12 cellular contexts compared by ENCODE assay signal in genomic region chr18:24227976-24228660, GRCh38.
DNase-seq lines count a peak whose midpoint lies in the region; ATAC-seq and TF ChIP-seq lines count a peak whose summit lies in the region.
"Had no signal": no experiment of that assay in that cellular context is flagged by ENCODE, and none has a peak within 500 bp of the region (broad histone marks: within the 10 kb centered on the region; RNA-seq: fewer than 3 reads in every experiment).

No MANE protein-coding gene starts in this region.

- H3K36me3 ChIP-seq in mucosa of rectum (ENCODE audit: control insufficient read depth in 2 of 2, insufficient read depth in 2 of 2, low read length in 2 of 2): peaks cover 0 to 4% of the 10 kb centered on the region in 2 donors

- H3K4me3 ChIP-seq in cardiac fibroblast (replicated peaks in 1 of 2; ENCODE audit: low read depth in 2 of 2, low read length in 2 of 2): no peak overlapping the region
- no peak overlapping the region for H3K4me3 ChIP-seq in mucosa of rectum (ENCODE audit: low read length in 2 of 2)

- H3K36me3 Mint-ChIP-seq in activated naive CD4-positive, alpha-beta T cell treated with anti-CD3 and anti-CD28 coated beads, Interleukin-2, amount 10 ng/mL, durations not matched to agents 7 days and 5 days: no peaks in the 10 kb centered on the region
- H3K36me3 Mint-ChIP-seq in CD4-positive, alpha-beta T cell (ENCODE audit: low read depth): no peaks in the 10 kb centered on the region

- no peak overlapping the region for H3K4me3 Mint-ChIP-seq in activated naive CD4-positive, alpha-beta T cell treated with anti-CD3 and anti-CD28 coated beads, Interleukin-2, amount 10 ng/mL, durations not matched to agents 7 days and 5 days
- H3K4me3 Mint-ChIP-seq in CD4-positive, alpha-beta T cell: no peak overlapping the region

- no peak overlapping the region for H3K9ac ChIP-seq in mucosa of rectum (ENCODE audit: low read depth in 1 of 2, low read length in 2 of 2)

- H3K27me3 ChIP-seq in mucosa of rectum (ENCODE audit: control insufficient read depth in 2 of 2, insufficient read depth in 2 of 2, low read length in 2 of 2): no peaks in the 10 kb centered on the region
- H3K27me3 ChIP-seq in CD4-positive, alpha-beta T cell (ENCODE audit: control insufficient read depth, insufficient read depth, low read length): no peaks in the 10 kb centered on the region

- CTCF ChIA-PET in activated naive CD4-positive, alpha-beta T cell treated with anti-CD3 and anti-CD28 coated beads, Interleukin-2, amount 10 ng/mL, durations not matched to agents 7 days and 5 days (lab: Charles Lee): no interaction called here
- CTCF ChIA-PET in CD4-positive, alpha-beta T cell (lab: Charles Lee): no interaction called here

- no peaks in the 10 kb centered on the region for H3K4me1 ChIP-seq in mucosa of rectum (ENCODE audit: control insufficient read depth in 2 of 2, insufficient read depth in 2 of 2, low read length in 2 of 2)

- no peaks in the 10 kb centered on the region for H3K4me1 Mint-ChIP-seq in activated naive CD4-positive, alpha-beta T cell treated with anti-CD3 and anti-CD28 coated beads, Interleukin-2, amount 10 ng/mL, durations not matched to agents 7 days and 5 days
- H3K4me1 Mint-ChIP-seq in CD4-positive, alpha-beta T cell (ENCODE audit: low read depth): no peaks in the 10 kb centered on the region

- H3K27me3 Mint-ChIP-seq in activated naive CD4-positive, alpha-beta T cell treated with anti-CD3 and anti-CD28 coated beads, Interleukin-2, amount 10 ng/mL, durations not matched to agents 7 days and 5 days: peaks cover 9% of the 10 kb centered on the region
- H3K27me3 Mint-ChIP-seq in CD4-positive, alpha-beta T cell: peaks cover 12% of the 10 kb centered on the region
- H3K27me3 Mint-ChIP-seq: progenitor cell of endocrine pancreas had no signal

- ATAC-seq in CD4-positive, alpha-beta T cell (ENCODE audit: poor library complexity): no peak

- TF ChIP-seq CTCF in AG09319 (IDR thresholded peaks at IDR 0.05; ENCODE audit: low read depth, low read length) (no peak), cardiac fibroblast (IDR thresholded peaks at IDR 0.05; ENCODE audit: low read depth, low read length) (no peak)
- no peak for TF ChIP-seq CTCF in CD4-positive, alpha-beta T cell (IDR thresholded peaks at IDR 0.05)

- no peaks in the 10 kb centered on the region for H3K9me3 Mint-ChIP-seq in activated naive CD4-positive, alpha-beta T cell treated with anti-CD3 and anti-CD28 coated beads, Interleukin-2, amount 10 ng/mL, durations not matched to agents 7 days and 5 days
- H3K9me3 Mint-ChIP-seq in CD4-positive, alpha-beta T cell: no peaks in the 10 kb centered on the region

- no peaks in the 10 kb centered on the region for H3K9me3 ChIP-seq in mucosa of rectum (ENCODE audit: control insufficient read depth in 2 of 2, low read length in 2 of 2)
- H3K9me3 ChIP-seq in CD4-positive, alpha-beta T cell (ENCODE audit: control insufficient read depth, low read length): no peaks in the 10 kb centered on the region

- intact Hi-C loops in CD4-positive, alpha-beta T cell (cut with DNase I, micrococcal nuclease): no loop called here

- peak overlapping the region; percentile 11 to 52 for H3K27ac ChIP-seq in mucosa of rectum (ENCODE audit: low read depth in 2 of 2, low read length in 2 of 2)
- H3K27ac ChIP-seq in CD4-positive, alpha-beta T cell (ENCODE audit: low read depth, low read length): no peak overlapping the region

- H3K27ac Mint-ChIP-seq in activated naive CD4-positive, alpha-beta T cell treated with anti-CD3 and anti-CD28 coated beads, Interleukin-2, amount 10 ng/mL, durations not matched to agents 7 days and 5 days: no peak overlapping the region
- H3K27ac Mint-ChIP-seq in CD4-positive, alpha-beta T cell: no peak overlapping the region
- H3K27ac Mint-ChIP-seq: progenitor cell of endocrine pancreas had no signal

- DNase-seq in AG09319 (ENCODE audit: extremely low read depth, low read depth) (peak; percentile 36), NOMO-1 (lab: John Stamatoyannopoulos, UW; ENCODE audit: unreplicated experiment in 2 of 2) (peak; percentile 28 to 55), cardiac fibroblast (ENCODE audit: low read depth in 2 of 2) (peak; percentile 51 to 63), NCI-H226 (no peak), NCI-H2081 treated with DMSO at 0.1 percent for 48 hours (lab: John Stamatoyannopoulos, UW) (no peak)
- DNase-seq in activated naive CD4-positive, alpha-beta T cell treated with anti-CD3 and anti-CD28 coated beads, Interleukin-2, amount 10 ng/mL, durations not matched to agents 7 days and 5 days: no peak
- no peak for DNase-seq in CD4-positive, alpha-beta T cell
- DNase-seq: activated gamma-delta T cell; erythroblast; stimulated activated CD4-positive, alpha-beta T cell treated with anti-CD3 and anti-CD28 coated beads, Interleukin-1b, Interleukin-23, amount 100 ng/mL, for 48 hours had no signal

- POLR2A ChIA-PET in CD4-positive, alpha-beta T cell (lab: Charles Lee): no interaction called here

Comparison
In these comparisons a context has a peak if more than half of its experiments do, and no peak if none do; other contexts are left out.
1. DNase-seq: peak in AG09319 (single experiment), NOMO-1 (2 of 2) and cardiac fibroblast (2 of 2); none in activated naive CD4-positive, alpha-beta T cell treated with anti-CD3 and anti-CD28 coated beads, Interleukin-2, amount 10 ng/mL, durations not matched to agents 7 days and 5 days (single experiment), NCI-H226 (single experiment), NCI-H2081 treated with DMSO at 0.1 percent for 48 hours (single experiment) and CD4-positive, alpha-beta T cell (0 of 10).